ENCODE assay signal across 2 cellular contexts in the genomic region with DNA sequence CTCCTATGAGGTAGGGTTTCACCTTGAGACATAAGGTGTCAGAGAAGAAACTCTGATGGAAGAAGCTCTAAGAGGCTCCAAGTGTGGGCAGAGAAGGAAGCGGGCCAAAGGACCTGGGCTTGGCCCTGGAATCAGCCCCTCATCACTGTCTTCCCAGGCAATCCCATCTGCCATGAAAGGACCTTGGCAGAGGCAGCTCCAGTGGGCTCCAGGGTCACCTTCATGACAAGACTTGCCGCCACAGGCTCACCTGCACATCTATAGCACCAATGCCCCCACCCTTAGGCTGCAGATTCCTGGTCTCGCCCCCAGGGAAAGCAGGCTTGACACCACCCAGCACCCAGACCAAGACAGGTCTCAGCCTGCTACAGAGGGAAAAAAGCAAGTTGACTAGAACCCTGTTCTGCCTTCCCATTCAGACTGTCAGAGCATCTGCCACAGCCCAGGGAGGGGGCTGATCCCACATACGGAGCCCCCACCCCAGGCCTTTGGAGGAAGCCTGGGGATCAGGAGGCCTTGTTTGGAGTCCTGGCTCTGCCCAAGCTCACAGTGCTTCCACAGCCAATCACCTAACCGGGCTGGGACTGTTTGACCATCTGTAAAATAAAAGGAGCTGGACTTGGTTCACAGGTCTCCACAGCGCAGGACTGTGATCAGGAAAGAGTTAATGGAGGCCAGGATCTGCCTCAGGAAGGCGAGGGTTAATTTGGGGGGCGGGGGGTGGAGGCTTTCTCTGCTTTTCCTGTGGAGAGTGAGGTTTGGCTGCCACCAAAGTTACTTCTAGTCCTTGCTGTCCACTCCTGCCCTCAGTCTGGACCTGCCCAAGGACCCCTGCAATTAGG.
TF ChIP-seq lines count a peak whose summit lies in the region.

A gene (plus strand): TSS at position 809 of the 842 bp plus-strand sequence. CDS start 2,213 bp downstream, outside the sequence.

TF ChIP-seq in SK-N-SH, 30 proteins besides CTCF, POLR2A, EP300 and RAD21 (continued from another document):
- TF ChIP-seq, protein P1, sequence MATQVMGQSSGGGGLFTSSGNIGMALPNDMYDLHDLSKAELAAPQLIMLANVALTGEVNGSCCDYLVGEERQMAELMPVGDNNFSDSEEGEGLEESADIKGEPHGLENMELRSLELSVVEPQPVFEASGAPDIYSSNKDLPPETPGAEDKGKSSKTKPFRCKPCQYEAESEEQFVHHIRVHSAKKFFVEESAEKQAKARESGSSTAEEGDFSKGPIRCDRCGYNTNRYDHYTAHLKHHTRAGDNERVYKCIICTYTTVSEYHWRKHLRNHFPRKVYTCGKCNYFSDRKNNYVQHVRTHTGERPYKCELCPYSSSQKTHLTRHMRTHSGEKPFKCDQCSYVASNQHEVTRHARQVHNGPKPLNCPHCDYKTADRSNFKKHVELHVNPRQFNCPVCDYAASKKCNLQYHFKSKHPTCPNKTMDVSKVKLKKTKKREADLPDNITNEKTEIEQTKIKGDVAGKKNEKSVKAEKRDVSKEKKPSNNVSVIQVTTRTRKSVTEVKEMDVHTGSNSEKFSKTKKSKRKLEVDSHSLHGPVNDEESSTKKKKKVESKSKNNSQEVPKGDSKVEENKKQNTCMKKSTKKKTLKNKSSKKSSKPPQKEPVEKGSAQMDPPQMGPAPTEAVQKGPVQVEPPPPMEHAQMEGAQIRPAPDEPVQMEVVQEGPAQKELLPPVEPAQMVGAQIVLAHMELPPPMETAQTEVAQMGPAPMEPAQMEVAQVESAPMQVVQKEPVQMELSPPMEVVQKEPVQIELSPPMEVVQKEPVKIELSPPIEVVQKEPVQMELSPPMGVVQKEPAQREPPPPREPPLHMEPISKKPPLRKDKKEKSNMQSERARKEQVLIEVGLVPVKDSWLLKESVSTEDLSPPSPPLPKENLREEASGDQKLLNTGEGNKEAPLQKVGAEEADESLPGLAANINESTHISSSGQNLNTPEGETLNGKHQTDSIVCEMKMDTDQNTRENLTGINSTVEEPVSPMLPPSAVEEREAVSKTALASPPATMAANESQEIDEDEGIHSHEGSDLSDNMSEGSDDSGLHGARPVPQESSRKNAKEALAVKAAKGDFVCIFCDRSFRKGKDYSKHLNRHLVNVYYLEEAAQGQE (IDR thresholded peaks at IDR 0.05; ENCODE audit: low read depth, low read length), result no peak
- TF ChIP-seq MXI1 (IDR thresholded peaks at IDR 0.05; ENCODE audit: low read depth, low read length), result no peak
- TF ChIP-seq, protein P2, sequence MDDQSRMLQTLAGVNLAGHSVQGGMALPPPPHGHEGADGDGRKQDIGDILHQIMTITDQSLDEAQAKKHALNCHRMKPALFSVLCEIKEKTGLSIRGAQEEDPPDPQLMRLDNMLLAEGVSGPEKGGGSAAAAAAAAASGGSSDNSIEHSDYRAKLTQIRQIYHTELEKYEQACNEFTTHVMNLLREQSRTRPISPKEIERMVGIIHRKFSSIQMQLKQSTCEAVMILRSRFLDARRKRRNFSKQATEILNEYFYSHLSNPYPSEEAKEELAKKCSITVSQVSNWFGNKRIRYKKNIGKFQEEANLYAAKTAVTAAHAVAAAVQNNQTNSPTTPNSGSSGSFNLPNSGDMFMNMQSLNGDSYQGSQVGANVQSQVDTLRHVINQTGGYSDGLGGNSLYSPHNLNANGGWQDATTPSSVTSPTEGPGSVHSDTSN (IDR thresholded peaks at IDR 0.05), result no peak
- TF ChIP-seq YY1 (IDR thresholded peaks at IDR 0.05; ENCODE audit: low read depth), result no peak
- TF ChIP-seq NRF1 (IDR thresholded peaks at IDR 0.05; ENCODE audit: low read depth, low read length), result no peak
- no peak for TF ChIP-seq NFIC (IDR thresholded peaks at IDR 0.05; ENCODE audit: borderline replicate concordance)
- no peak for TF ChIP-seq JUND (IDR thresholded peaks at IDR 0.05)
- no peak for TF ChIP-seq ELF1 (IDR thresholded peaks at IDR 0.05)
- no peak for TF ChIP-seq TEAD4 (IDR thresholded peaks at IDR 0.05; ENCODE audit: borderline replicate concordance, insufficient read depth)
- no peak for TF ChIP-seq SMC3 (IDR thresholded peaks at IDR 0.05; ENCODE audit: low read depth, low read length)

TF ChIP-seq in SK-N-SH treated with all-trans-retinoic acid at 6 μM for 48 hours, 23 proteins besides CTCF, POLR2A, EP300 and RAD21 (continued from another document):
- TF ChIP-seq, protein P3, sequence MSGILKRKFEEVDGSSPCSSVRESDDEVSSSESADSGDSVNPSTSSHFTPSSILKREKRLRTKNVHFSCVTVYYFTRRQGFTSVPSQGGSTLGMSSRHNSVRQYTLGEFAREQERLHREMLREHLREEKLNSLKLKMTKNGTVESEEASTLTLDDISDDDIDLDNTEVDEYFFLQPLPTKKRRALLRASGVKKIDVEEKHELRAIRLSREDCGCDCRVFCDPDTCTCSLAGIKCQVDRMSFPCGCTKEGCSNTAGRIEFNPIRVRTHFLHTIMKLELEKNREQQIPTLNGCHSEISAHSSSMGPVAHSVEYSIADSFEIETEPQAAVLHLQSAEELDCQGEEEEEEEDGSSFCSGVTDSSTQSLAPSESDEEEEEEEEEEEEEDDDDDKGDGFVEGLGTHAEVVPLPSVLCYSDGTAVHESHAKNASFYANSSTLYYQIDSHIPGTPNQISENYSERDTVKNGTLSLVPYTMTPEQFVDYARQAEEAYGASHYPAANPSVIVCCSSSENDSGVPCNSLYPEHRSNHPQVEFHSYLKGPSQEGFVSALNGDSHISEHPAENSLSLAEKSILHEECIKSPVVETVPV (CRISPR knock-in tag; IDR thresholded peaks at IDR 0.05), result no peak
- TF ChIP-seq ZNF70 (CRISPR knock-in tag; IDR thresholded peaks at IDR 0.05) (no peak), BACH2 (CRISPR knock-in tag; IDR thresholded peaks at IDR 0.05; ENCODE audit: borderline replicate concordance) (no peak), ZNF565 (CRISPR knock-in tag; conservative IDR thresholded peaks at IDR 0.05; ENCODE audit: low read depth) (no peak), ZC3H10 (CRISPR knock-in tag; IDR thresholded peaks at IDR 0.05) (no peak), RARB (CRISPR knock-in tag; IDR thresholded peaks at IDR 0.05) (no peak), ZNF8 (CRISPR knock-in tag; IDR thresholded peaks at IDR 0.05) (no peak), ARNTL (CRISPR knock-in tag; IDR thresholded peaks at IDR 0.05; ENCODE audit: borderline replicate concordance, low read depth) (no peak)
- TF ChIP-seq, protein P4, sequence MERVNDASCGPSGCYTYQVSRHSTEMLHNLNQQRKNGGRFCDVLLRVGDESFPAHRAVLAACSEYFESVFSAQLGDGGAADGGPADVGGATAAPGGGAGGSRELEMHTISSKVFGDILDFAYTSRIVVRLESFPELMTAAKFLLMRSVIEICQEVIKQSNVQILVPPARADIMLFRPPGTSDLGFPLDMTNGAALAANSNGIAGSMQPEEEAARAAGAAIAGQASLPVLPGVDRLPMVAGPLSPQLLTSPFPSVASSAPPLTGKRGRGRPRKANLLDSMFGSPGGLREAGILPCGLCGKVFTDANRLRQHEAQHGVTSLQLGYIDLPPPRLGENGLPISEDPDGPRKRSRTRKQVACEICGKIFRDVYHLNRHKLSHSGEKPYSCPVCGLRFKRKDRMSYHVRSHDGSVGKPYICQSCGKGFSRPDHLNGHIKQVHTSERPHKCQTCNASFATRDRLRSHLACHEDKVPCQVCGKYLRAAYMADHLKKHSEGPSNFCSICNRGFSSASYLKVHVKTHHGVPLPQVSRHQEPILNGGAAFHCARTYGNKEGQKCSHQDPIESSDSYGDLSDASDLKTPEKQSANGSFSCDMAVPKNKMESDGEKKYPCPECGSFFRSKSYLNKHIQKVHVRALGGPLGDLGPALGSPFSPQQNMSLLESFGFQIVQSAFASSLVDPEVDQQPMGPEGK (CRISPR knock-in tag; IDR thresholded peaks at IDR 0.05; ENCODE audit: borderline replicate concordance), result no peak
- TF ChIP-seq, protein P5, sequence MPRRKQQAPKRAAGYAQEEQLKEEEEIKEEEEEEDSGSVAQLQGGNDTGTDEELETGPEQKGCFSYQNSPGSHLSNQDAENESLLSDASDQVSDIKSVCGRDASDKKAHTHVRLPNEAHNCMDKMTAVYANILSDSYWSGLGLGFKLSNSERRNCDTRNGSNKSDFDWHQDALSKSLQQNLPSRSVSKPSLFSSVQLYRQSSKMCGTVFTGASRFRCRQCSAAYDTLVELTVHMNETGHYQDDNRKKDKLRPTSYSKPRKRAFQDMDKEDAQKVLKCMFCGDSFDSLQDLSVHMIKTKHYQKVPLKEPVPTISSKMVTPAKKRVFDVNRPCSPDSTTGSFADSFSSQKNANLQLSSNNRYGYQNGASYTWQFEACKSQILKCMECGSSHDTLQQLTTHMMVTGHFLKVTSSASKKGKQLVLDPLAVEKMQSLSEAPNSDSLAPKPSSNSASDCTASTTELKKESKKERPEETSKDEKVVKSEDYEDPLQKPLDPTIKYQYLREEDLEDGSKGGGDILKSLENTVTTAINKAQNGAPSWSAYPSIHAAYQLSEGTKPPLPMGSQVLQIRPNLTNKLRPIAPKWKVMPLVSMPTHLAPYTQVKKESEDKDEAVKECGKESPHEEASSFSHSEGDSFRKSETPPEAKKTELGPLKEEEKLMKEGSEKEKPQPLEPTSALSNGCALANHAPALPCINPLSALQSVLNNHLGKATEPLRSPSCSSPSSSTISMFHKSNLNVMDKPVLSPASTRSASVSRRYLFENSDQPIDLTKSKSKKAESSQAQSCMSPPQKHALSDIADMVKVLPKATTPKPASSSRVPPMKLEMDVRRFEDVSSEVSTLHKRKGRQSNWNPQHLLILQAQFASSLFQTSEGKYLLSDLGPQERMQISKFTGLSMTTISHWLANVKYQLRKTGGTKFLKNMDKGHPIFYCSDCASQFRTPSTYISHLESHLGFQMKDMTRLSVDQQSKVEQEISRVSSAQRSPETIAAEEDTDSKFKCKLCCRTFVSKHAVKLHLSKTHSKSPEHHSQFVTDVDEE (CRISPR knock-in tag; IDR thresholded peaks at IDR 0.05), result no peak
- TF ChIP-seq, protein P6, sequence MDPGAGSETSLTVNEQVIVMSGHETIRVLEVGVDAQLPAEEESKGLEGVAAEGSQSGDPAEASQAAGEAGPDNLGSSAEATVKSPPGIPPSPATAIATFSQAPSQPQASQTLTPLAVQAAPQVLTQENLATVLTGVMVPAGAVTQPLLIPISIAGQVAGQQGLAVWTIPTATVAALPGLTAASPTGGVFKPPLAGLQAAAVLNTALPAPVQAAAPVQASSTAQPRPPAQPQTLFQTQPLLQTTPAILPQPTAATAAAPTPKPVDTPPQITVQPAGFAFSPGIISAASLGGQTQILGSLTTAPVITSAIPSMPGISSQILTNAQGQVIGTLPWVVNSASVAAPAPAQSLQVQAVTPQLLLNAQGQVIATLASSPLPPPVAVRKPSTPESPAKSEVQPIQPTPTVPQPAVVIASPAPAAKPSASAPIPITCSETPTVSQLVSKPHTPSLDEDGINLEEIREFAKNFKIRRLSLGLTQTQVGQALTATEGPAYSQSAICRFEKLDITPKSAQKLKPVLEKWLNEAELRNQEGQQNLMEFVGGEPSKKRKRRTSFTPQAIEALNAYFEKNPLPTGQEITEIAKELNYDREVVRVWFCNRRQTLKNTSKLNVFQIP (CRISPR knock-in tag; IDR thresholded peaks at IDR 0.05; ENCODE audit: borderline replicate concordance, low read depth), result no peak
TF ChIP-seq in SK-N-SH treated with all-trans-retinoic acid at 6 μM for 48 hours: peak in this region for 0.
